ENCODE assay signal across 19 cellular contexts in genomic region chr7:130955560-130955919, GRCh38.
DNase-seq lines count a peak whose midpoint lies in the region; ATAC-seq and FAIRE-seq lines count a peak whose summit lies in the region.
"Had no signal": no experiment of that assay in that cellular context is flagged by ENCODE, and none has a peak within 500 bp of the region (broad histone marks: within the 10 kb centered on the region; RNA-seq: fewer than 3 reads in every experiment).

No MANE protein-coding gene starts in this region.

- H3K27me3 Mint-ChIP-seq in activated naive CD8-positive, alpha-beta T cell treated with anti-CD3 and anti-CD28 coated beads for 36 hours: peaks cover 5% of the 10 kb centered on the region
- H3K27me3 Mint-ChIP-seq in stimulated activated memory B cell treated with anti-CD40 and anti-IgM and Interleukin-4, amounts not matched to agents 10 μg/mL and 1 μg/mL and 100 μg/mL, for 72 hours: no peaks in the 10 kb centered on the region

- peaks cover 50% of the 10 kb centered on the region for H3K4me1 Mint-ChIP-seq in activated naive CD8-positive, alpha-beta T cell treated with anti-CD3 and anti-CD28 coated beads for 36 hours
- peaks cover 66% of the 10 kb centered on the region for H3K4me1 Mint-ChIP-seq in stimulated activated memory B cell treated with anti-CD40 and anti-IgM and Interleukin-4, amounts not matched to agents 10 μg/mL and 1 μg/mL and 100 μg/mL, for 72 hours

- no peaks in the 10 kb centered on the region for H3K27me3 ChIP-seq in GM23248 (replicated peaks; ENCODE audit: insufficient read depth)
- H3K27me3 ChIP-seq: BE2C, pancreas, suprapubic skin had no signal

- peaks cover 79% of the 10 kb centered on the region for H3F3A ChIP-seq in GM23248 (ENCODE audit: insufficient read depth)

- peaks cover 76% of the 10 kb centered on the region for H3K36me3 Mint-ChIP-seq in activated naive CD8-positive, alpha-beta T cell treated with anti-CD3 and anti-CD28 coated beads for 36 hours
- H3K36me3 Mint-ChIP-seq in stimulated activated memory B cell treated with anti-CD40 and anti-IgM and Interleukin-4, amounts not matched to agents 10 μg/mL and 1 μg/mL and 100 μg/mL, for 72 hours: peaks cover 43% of the 10 kb centered on the region

- H3K9me2 ChIP-seq in GM23248 (ENCODE audit: insufficient read depth): no peaks in the 10 kb centered on the region

- peak overlapping the region; percentile 19; the same call in 1 of the 2 replicates for H3K9ac ChIP-seq in GM23248

- H3K36me3 ChIP-seq in GM23248 (ENCODE audit: low read depth): peaks cover 44% of the 10 kb centered on the region; the same call in 1 of the 2 replicates
- H3K36me3 ChIP-seq: pancreas had no signal

- H3K9me3 Mint-ChIP-seq in activated naive CD8-positive, alpha-beta T cell treated with anti-CD3 and anti-CD28 coated beads for 36 hours: no peaks in the 10 kb centered on the region
- H3K9me3 Mint-ChIP-seq in stimulated activated memory B cell treated with anti-CD40 and anti-IgM and Interleukin-4, amounts not matched to agents 10 μg/mL and 1 μg/mL and 100 μg/mL, for 72 hours: no peaks in the 10 kb centered on the region

- ATAC-seq in Right ventricle myocardium inferior (peak; percentile 27), left cardiac atrium (no peak), HG02798 (IDR thresholded peaks at IDR 0.05; ENCODE audit: poor library complexity, unreplicated experiment) (no peak)
- ATAC-seq in stimulated activated memory B cell treated with anti-CD40 and anti-IgM and Interleukin-4, amounts not matched to agents 10 μg/mL and 1 μg/mL and 100 μg/mL, for 72 hours: no peak
- ATAC-seq: mucosa of descending colon, pancreas had no signal

- WGBS in GM23248 (ENCODE audit: low coverage in 1 of 2, low lambda C conversion rate in 2 of 2, missing lambda C conversion rate in 2 of 2), 2 experiments: 79 to 85% methylated on average over 1 of the region's 1 CpG

- no peaks in the 10 kb centered on the region for H4K20me1 ChIP-seq in GM23248 (ENCODE audit: insufficient read depth)

- H3K4me3 ChIP-seq in GM23248: 0 out of 2 replicates have a peak overlapping the region, but pooled peaks have one; percentile 81
- H3K4me3 ChIP-seq: mucosa of descending colon, pancreas, suprapubic skin had no signal

- peak overlapping the region; percentile 95 for H3K4me3 Mint-ChIP-seq in activated naive CD8-positive, alpha-beta T cell treated with anti-CD3 and anti-CD28 coated beads for 36 hours
- no peak overlapping the region for H3K4me3 Mint-ChIP-seq in stimulated activated memory B cell treated with anti-CD40 and anti-IgM and Interleukin-4, amounts not matched to agents 10 μg/mL and 1 μg/mL and 100 μg/mL, for 72 hours

- H3K27ac ChIP-seq in GM23248: peak overlapping the region; percentile 100
- H3K27ac ChIP-seq: pancreas, suprapubic skin had no signal

- H3K4me2 ChIP-seq in GM23248 (ENCODE audit: unreplicated experiment): peak overlapping the region; percentile 99

- no peak for DNase-seq in Right ventricle myocardium inferior (ENCODE audit: missing footprints)
- DNase-seq in left cardiac atrium: no peak
- no peak for DNase-seq in GM23248
- DNase-seq in activated naive CD8-positive, alpha-beta T cell treated with anti-CD3 and anti-CD28 coated beads for 36 hours: no peak
- DNase-seq in urothelium cell line (ENCODE audit: low spot score): no peak
- no peak for DNase-seq in SKM-1 (lab: John Stamatoyannopoulos, UW; ENCODE audit: unreplicated experiment)
- DNase-seq: activated CD8-positive, alpha-beta memory T cell treated with anti-CD3 and anti-CD28 coated beads for 24 hours; BE2C; central memory CD4-positive, alpha-beta T cell; mucosa of descending colon; NCI-H2029 treated with DMSO at 0.1 percent for 48 hours; NCI-H526 treated with DMSO at 0.1 percent for 48 hours; pancreas; RPMI8226 had no signal

- H2AFZ ChIP-seq in GM23248: no peak overlapping the region

- in situ Hi-C loops in GM23248 (cut with MboI): no loop called here

- H3K4me1 ChIP-seq in GM23248 (ENCODE audit: insufficient read depth): peaks cover 58% of the 10 kb centered on the region
- H3K4me1 ChIP-seq: BE2C had no signal

- no peak for FAIRE-seq in urothelium cell line (lab: Jason Lieb, UNC)
- FAIRE-seq: endometrium, frontal cortex, pancreas had no signal

- H3K79me2 ChIP-seq in GM23248 (ENCODE audit: insufficient read depth): peaks cover 92% of the 10 kb centered on the region

- peak overlapping the region; percentile 86 for H3K27ac Mint-ChIP-seq in activated naive CD8-positive, alpha-beta T cell treated with anti-CD3 and anti-CD28 coated beads for 36 hours
- peak overlapping the region; percentile 98 for H3K27ac Mint-ChIP-seq in stimulated activated memory B cell treated with anti-CD40 and anti-IgM and Interleukin-4, amounts not matched to agents 10 μg/mL and 1 μg/mL and 100 μg/mL, for 72 hours

- intact Hi-C loops in Right ventricle myocardium inferior (cut with DNase I) (loop anchor here (5.0 kb wide), 1 partner anchor 33 kb away; no protein-coding TSS in a partner anchor), left cardiac atrium (cut with DNase I) (no loop called here)

- no peaks in the 10 kb centered on the region for H3K9me3 ChIP-seq in GM23248 (ENCODE audit: low read depth)
- H3K9me3 ChIP-seq: BE2C, mucosa of descending colon, pancreas, suprapubic skin had no signal
